20 cellular contexts compared by ENCODE assay signal in genomic region chr2:139872503-139872902, GRCh38.
"Had no signal": no experiment of that assay in that cellular context is flagged by ENCODE, and none has a peak within 500 bp of the region (broad histone marks: within the 10 kb centered on the region; RNA-seq: fewer than 3 reads in every experiment).

No MANE protein-coding gene starts in this region.

- ATAC-seq: foreskin keratinocyte; gastroesophageal sphincter; heart right ventricle; left cardiac atrium; left lung; left ventricle myocardium superior; lower lobe of right lung; mucosa of descending colon; naive thymus-derived CD8-positive, alpha-beta T cell had no signal

- H3K4me3 ChIP-seq: coronary artery, dorsolateral prefrontal cortex, esophagus muscularis mucosa, gastroesophageal sphincter, heart right ventricle, left lung, lower lobe of right lung, mucosa of descending colon had no signal

- H3K4me1 ChIP-seq: esophagus muscularis mucosa, gastroesophageal sphincter, heart right ventricle, left lung, lower lobe of right lung had no signal

- DNase-seq: dermis blood vessel endothelial cell; dorsolateral prefrontal cortex; effector CD4-positive, alpha-beta T cell; effector memory CD4-positive, alpha-beta T cell; glutamatergic neuron; head of caudate nucleus; heart right ventricle; hippocampal formation; left cardiac atrium; left lung; left ventricle myocardium superior; lower lobe of right lung; mesenchymal stem cell; mucosa of descending colon; naive B cell; naive thymus-derived CD8-positive, alpha-beta T cell had no signal

- H3K9me3 ChIP-seq: esophagus muscularis mucosa, gastroesophageal sphincter, lower lobe of right lung, mucosa of descending colon had no signal

- H3K36me3 ChIP-seq: esophagus muscularis mucosa, gastroesophageal sphincter, heart right ventricle, left lung, lower lobe of right lung had no signal

- H3K27me3 ChIP-seq: dorsolateral prefrontal cortex, esophagus muscularis mucosa, foreskin keratinocyte, gastroesophageal sphincter, heart right ventricle, left lung had no signal

- H3K27ac ChIP-seq: coronary artery, dorsolateral prefrontal cortex, esophagus muscularis mucosa, foreskin keratinocyte, gastroesophageal sphincter, heart right ventricle, left lung, lower lobe of right lung had no signal
